ENCODE assay signal across 27 cellular contexts in genomic region chr22:48953103-48953720, GRCh38.
"Had no signal": no experiment of that assay in that cellular context is flagged by ENCODE, and none has a peak within 500 bp of the region (broad histone marks: within the 10 kb centered on the region; RNA-seq: fewer than 3 reads in every experiment).

No MANE protein-coding gene starts in this region.

- H3K36me3 ChIP-seq: brain microvascular endothelial cell, tibial nerve, WERI-Rb-1 had no signal

- H3K27ac Mint-ChIP-seq: activated naive CD4-positive, alpha-beta T cell treated with anti-CD3 and anti-CD28 coated beads for 36 hours; mesothelial cell of epicardium; T-helper 17 cell had no signal

- DNase-seq: activated CD4-positive, alpha-beta T cell treated with anti-CD3 and anti-CD28 coated beads for 48 hours; activated CD4-positive, alpha-beta T cell treated with anti-CD3 and anti-CD28 coated beads, Interleukin-2, amount 50 U/mL, for 48 hours; activated CD8-positive, alpha-beta memory T cell treated with anti-CD3 and anti-CD28 coated beads for 24 hours; activated effector memory CD4-positive, alpha-beta T cell treated with anti-CD3 and anti-CD28 coated beads, Interleukin-2, amount 50 U/mL, for 16 hours; activated naive CD4-positive, alpha-beta T cell treated with anti-CD3 and anti-CD28 coated beads for 36 hours; amniotic stem cell; brain microvascular endothelial cell; caudate nucleus; dermis blood vessel endothelial cell; effector CD4-positive, alpha-beta T cell; left cardiac atrium; left ventricle myocardium superior; mammary epithelial cell; naive B cell; occipital lobe; stimulated activated CD4-positive, alpha-beta T cell treated with anti-CD3 and anti-CD28 coated beads, Interleukin-15, amount 100 ng/mL, for 24 hours; stimulated activated CD4-positive, alpha-beta T cell treated with anti-CD3 and anti-CD28 coated beads, Interleukin-2, amount 100 ng/mL, for 24 hours; stimulated activated naive CD4-positive, alpha-beta T cell treated with Interleukin-2 at 50 U/mL for 16 hours; T-helper 17 cell; T1000; WERI-Rb-1 had no signal

- H3K4me3 ChIP-seq: smooth muscle cell, tibial nerve had no signal

- H3K4me3 Mint-ChIP-seq: activated naive CD4-positive, alpha-beta T cell treated with anti-CD3 and anti-CD28 coated beads for 36 hours; mesothelial cell of epicardium; naive B cell; neural crest cell; T-helper 17 cell had no signal

- H3K9me3 Mint-ChIP-seq: mesothelial cell of epicardium had no signal

- H3K4me2 ChIP-seq: smooth muscle cell had no signal

- H3K4me1 ChIP-seq: tibial nerve had no signal

- H3K4me1 Mint-ChIP-seq: neural crest cell had no signal

- H3K27ac ChIP-seq: brain microvascular endothelial cell, epithelial cell of prostate, tibial nerve, WERI-Rb-1 had no signal

- H3K27me3 ChIP-seq: brain microvascular endothelial cell, tibial nerve had no signal

- ATAC-seq: activated CD4-positive, CD25-positive, alpha-beta regulatory T cell treated with anti-CD3 and anti-CD28 coated beads, Interleukin-2, amount 50 U/mL, for 24 hours; left cardiac atrium; left ventricle myocardium superior; T-helper 17 cell had no signal

- H3K36me3 Mint-ChIP-seq: mesothelial cell of epicardium, naive B cell had no signal
